In genomic region chr6:5866547-5867051, GRCh38 we compare ENCODE assay signal across 9 cellular contexts.
DNase-seq lines count a peak whose midpoint lies in the region; ATAC-seq, FAIRE-seq and TF ChIP-seq lines count a peak whose summit lies in the region.
"Had no signal": no experiment of that assay in that cellular context is flagged by ENCODE, and none has a peak within 500 bp of the region (broad histone marks: within the 10 kb centered on the region; RNA-seq: fewer than 3 reads in every experiment).

No MANE protein-coding gene starts in this region.

- peaks cover 0 to 19% of the 10 kb centered on the region in 2 donors for H3K9me3 ChIP-seq in left lung

- no peak for TF ChIP-seq CTCF in left lung (IDR thresholded peaks at IDR 0.05)

- H3K27ac ChIP-seq in left lung, result peak overlapping the region in 1 of 2 donors; percentile 30
- H3K27ac ChIP-seq: HL-60 had no signal

- intact Hi-C loops in left lung (cut with DNase I), result no loop called here

- no peak overlapping the region for H3K4me3 ChIP-seq in left lung

- H3K27ac Mint-ChIP-seq in activated naive CD4-positive, alpha-beta T cell treated with anti-CD3 and anti-CD28 coated beads, Interleukin-2, amount 50 U/mL, for 72 hours, result peak overlapping the region; percentile 88 to 90

- H3K27me3 ChIP-seq in left lung, result no peaks in the 10 kb centered on the region

- H3K36me3 Mint-ChIP-seq in activated naive CD4-positive, alpha-beta T cell treated with anti-CD3 and anti-CD28 coated beads, Interleukin-2, amount 50 U/mL, for 72 hours, result peaks cover 11 to 27% of the 10 kb centered on the region in 2 donors

- no peak for FAIRE-seq in frontal cortex (lab: Jason Lieb, UNC)

- no peaks in the 10 kb centered on the region for H3K36me3 ChIP-seq in left lung

- peaks cover 0 to 13% of the 10 kb centered on the region in 2 donors for H3K9me3 Mint-ChIP-seq in activated naive CD4-positive, alpha-beta T cell treated with anti-CD3 and anti-CD28 coated beads, Interleukin-2, amount 50 U/mL, for 72 hours

- H3K4me1 ChIP-seq in left lung, result no peaks in the 10 kb centered on the region

- ATAC-seq in activated naive CD4-positive, alpha-beta T cell treated with anti-CD3 and anti-CD28 coated beads, Interleukin-2, amount 50 U/mL, for 72 hours, result peak; percentile 53 to 65
- ATAC-seq in left lung, result peak; percentile 82
- no peak for ATAC-seq in GM21381 (IDR thresholded peaks at IDR 0.05; ENCODE audit: unreplicated experiment)

- in situ Hi-C loops in Caki2 (cut with HindIII; ENCODE audit: low pct_unique_long_range_greater_than_20kb, low sequenced_read_pairs), result no loop called here

- peak; percentile 95 for DNase-seq in Caki2 (ENCODE audit: low read depth)
- peak; percentile 75 for DNase-seq in NCI-H146 (lab: John Stamatoyannopoulos, UW)
- DNase-seq in activated naive CD4-positive, alpha-beta T cell treated with anti-CD3 and anti-CD28 coated beads, Interleukin-2, amount 50 U/mL, for 72 hours (ENCODE audit: low spot score in 2 of 2), result no peak
- no peak for DNase-seq in left lung
- no peak for DNase-seq in globus pallidus (ENCODE audit: low spot score)
- DNase-seq in frontal cortex (ENCODE audit: low spot score in 2 of 2), result no peak
- DNase-seq in KG1 (lab: John Stamatoyannopoulos, UW), result no peak

Comparison
In these comparisons a context has a peak if more than half of its experiments do, and no peak if none do; other contexts are left out.
1. DNase-seq: peak in Caki2 (single experiment) and NCI-H146 (single experiment); none in activated naive CD4-positive, alpha-beta T cell treated with anti-CD3 and anti-CD28 coated beads, Interleukin-2, amount 50 U/mL, for 72 hours (0 of 2), left lung (0 of 2), globus pallidus (single experiment), frontal cortex (0 of 2) and KG1 (single experiment).